Comparison of ENCODE assay signal across 1 cellular context in the genomic region with DNA sequence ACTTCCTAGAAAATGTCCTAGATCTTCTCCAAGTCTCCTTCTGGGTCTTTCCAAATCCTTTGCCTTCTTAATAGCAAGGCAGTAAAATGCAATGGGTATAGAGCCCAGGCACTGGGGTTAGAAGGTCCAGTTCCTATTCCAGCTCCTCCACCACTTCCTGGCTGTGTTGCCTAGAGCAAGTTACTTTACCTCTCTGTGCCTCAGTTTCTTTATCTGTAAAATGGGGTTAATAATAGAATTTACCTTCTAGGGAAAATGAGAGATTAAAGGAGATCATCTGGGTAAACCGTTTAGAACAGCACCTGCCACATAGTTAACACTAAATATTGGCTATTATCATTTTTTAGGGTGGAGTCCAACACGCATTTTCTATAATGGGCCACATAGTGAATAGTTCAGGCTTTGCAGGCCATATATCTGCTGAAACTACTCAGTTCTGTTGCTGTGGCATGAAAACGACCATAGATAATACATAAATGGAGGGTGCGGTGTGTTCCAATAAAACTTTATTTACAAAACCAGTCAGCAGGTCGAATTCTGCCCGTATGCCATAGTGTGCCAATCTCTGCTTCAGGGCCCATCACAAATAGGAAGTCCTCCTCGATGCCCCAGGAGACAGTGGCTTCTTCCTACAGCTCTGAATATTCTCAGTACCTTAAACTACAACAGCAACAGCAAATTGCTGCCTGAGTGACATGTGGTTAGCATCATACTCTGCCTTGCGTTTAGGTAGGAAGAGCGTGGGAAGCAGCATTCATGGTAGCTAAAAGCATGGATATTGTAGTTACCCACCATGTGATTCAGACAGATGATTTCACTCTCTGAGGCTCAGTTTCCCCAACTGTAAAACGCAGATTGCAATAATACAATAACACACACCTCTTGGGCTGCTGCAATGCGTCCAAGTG.
TF ChIP-seq lines count a peak whose summit lies in the region.

No MANE protein-coding gene starts in this region.

TF ChIP-seq in GM23338, 12 proteins besides CTCF, POLR2A, EP300 and RAD21 (continued from another document):
- TF ChIP-seq, protein P1, sequence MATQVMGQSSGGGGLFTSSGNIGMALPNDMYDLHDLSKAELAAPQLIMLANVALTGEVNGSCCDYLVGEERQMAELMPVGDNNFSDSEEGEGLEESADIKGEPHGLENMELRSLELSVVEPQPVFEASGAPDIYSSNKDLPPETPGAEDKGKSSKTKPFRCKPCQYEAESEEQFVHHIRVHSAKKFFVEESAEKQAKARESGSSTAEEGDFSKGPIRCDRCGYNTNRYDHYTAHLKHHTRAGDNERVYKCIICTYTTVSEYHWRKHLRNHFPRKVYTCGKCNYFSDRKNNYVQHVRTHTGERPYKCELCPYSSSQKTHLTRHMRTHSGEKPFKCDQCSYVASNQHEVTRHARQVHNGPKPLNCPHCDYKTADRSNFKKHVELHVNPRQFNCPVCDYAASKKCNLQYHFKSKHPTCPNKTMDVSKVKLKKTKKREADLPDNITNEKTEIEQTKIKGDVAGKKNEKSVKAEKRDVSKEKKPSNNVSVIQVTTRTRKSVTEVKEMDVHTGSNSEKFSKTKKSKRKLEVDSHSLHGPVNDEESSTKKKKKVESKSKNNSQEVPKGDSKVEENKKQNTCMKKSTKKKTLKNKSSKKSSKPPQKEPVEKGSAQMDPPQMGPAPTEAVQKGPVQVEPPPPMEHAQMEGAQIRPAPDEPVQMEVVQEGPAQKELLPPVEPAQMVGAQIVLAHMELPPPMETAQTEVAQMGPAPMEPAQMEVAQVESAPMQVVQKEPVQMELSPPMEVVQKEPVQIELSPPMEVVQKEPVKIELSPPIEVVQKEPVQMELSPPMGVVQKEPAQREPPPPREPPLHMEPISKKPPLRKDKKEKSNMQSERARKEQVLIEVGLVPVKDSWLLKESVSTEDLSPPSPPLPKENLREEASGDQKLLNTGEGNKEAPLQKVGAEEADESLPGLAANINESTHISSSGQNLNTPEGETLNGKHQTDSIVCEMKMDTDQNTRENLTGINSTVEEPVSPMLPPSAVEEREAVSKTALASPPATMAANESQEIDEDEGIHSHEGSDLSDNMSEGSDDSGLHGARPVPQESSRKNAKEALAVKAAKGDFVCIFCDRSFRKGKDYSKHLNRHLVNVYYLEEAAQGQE (IDR thresholded peaks at IDR 0.05; ENCODE audit: unreplicated experiment), result no peak
